2 cellular contexts compared by ENCODE assay signal in genomic region chr5:124668353-124669299, GRCh38.
TF ChIP-seq lines count a peak whose summit lies in the region.

No MANE protein-coding gene starts in this region.

TF ChIP-seq in IMR-90, 13 proteins besides CTCF, POLR2A, EP300 and RAD21 (continued from another document):
- TF ChIP-seq CEBPB (IDR thresholded peaks at IDR 0.05; ENCODE audit: low read depth, low read length), result no peak
- TF ChIP-seq CHD1 (IDR thresholded peaks at IDR 0.05; ENCODE audit: low read depth, low read length), result no peak

TF ChIP-seq in K562, 482 proteins besides CTCF, POLR2A, EP300 and RAD21 (continued from another document and continues in another):
- TF ChIP-seq MEIS2 (IDR thresholded peaks at IDR 0.05; ENCODE audit: partially characterized antibody) (peak; percentile 3), ZNF785 (CRISPR knock-in tag; IDR thresholded peaks at IDR 0.05) (no peak), USF2 (CRISPR knock-in tag; IDR thresholded peaks at IDR 0.05) (0 out of 2 replicates have a peak, but pooled peaks have one; percentile 10), HOXB6 (CRISPR knock-in tag; IDR thresholded peaks at IDR 0.05; ENCODE audit: borderline replicate concordance) (no peak), L3MBTL2 (IDR thresholded peaks at IDR 0.05) (peak; percentile 77), FOXJ3 (CRISPR knock-in tag; IDR thresholded peaks at IDR 0.05) (no peak), CXXC5 (CRISPR knock-in tag; IDR thresholded peaks at IDR 0.05) (no peak), ARNT (IDR thresholded peaks at IDR 0.05) (no peak), ZNF277 (CRISPR knock-in tag; IDR thresholded peaks at IDR 0.05; ENCODE audit: borderline replicate concordance) (no peak), CTBP1 (IDR thresholded peaks at IDR 0.05; ENCODE audit: borderline replicate concordance) (no peak), SETDB1 (IDR thresholded peaks at IDR 0.05; ENCODE audit: low read length) (no peak), MEF2D (tag; conservative IDR thresholded peaks at IDR 0.05; ENCODE audit: low read depth) (no peak), CREB3L1 (IDR thresholded peaks at IDR 0.05; ENCODE audit: borderline replicate concordance, low read depth) (peak; percentile 47; the same call in 1 of the 2 replicates), ZNF174 (CRISPR knock-in tag; IDR thresholded peaks at IDR 0.05) (no peak), ZNF12 (CRISPR knock-in tag; IDR thresholded peaks at IDR 0.05) (no peak), PRMT5 (CRISPR knock-in tag; IDR thresholded peaks at IDR 0.05) (no peak), MCM5 (IDR thresholded peaks at IDR 0.05; ENCODE audit: low read depth) (no peak), AFF1 (IDR thresholded peaks at IDR 0.05; ENCODE audit: low read depth in 1 of 2, partially characterized antibody in 2 of 2) (no peak), MAFG (tag; conservative IDR thresholded peaks at IDR 0.05) (peak; percentile 33; the same call in 1 of the 2 replicates), ZFPM2 (CRISPR knock-in tag; IDR thresholded peaks at IDR 0.05) (no peak), NFXL1 (CRISPR knock-in tag; IDR thresholded peaks at IDR 0.05) (no peak), TRIM28 (IDR thresholded peaks at IDR 0.05) (no peak), PBX2 (CRISPR knock-in tag; IDR thresholded peaks at IDR 0.05; ENCODE audit: low read depth) (no peak), PBX2 (tag; conservative IDR thresholded peaks at IDR 0.05; ENCODE audit: low read depth) (peak; percentile 46; the same call in 1 of the 2 replicates), ZNF707 (CRISPR knock-in tag; conservative IDR thresholded peaks at IDR 0.05) (no peak), NFIX (CRISPR knock-in tag; IDR thresholded peaks at IDR 0.05; ENCODE audit: low read depth) (peak; percentile 59), ZNF316 (IDR thresholded peaks at IDR 0.05) (peak; percentile 83), LCOR (CRISPR knock-in tag; IDR thresholded peaks at IDR 0.05) (no peak), ZNF263 (CRISPR knock-in tag; IDR thresholded peaks at IDR 0.05; ENCODE audit: borderline replicate concordance) (no peak), PCBP1 (IDR thresholded peaks at IDR 0.05; ENCODE audit: low read depth, low read length, poor library complexity, severe bottlenecking) (no peak), CREB5 (CRISPR knock-in tag; IDR thresholded peaks at IDR 0.05) (no peak), FOXJ2 (tag; IDR thresholded peaks at IDR 0.05) (no peak), TGIF2 (CRISPR knock-in tag; IDR thresholded peaks at IDR 0.05) (no peak), ELF1 (tag; IDR thresholded peaks at IDR 0.05) (no peak), ZC3H8 (IDR thresholded peaks at IDR 0.05) (no peak), RFX5 (IDR thresholded peaks at IDR 0.05; ENCODE audit: low read depth, low read length) (no peak), ZNF76 (CRISPR knock-in tag; IDR thresholded peaks at IDR 0.05; ENCODE audit: borderline replicate concordance) (no peak), RBBP5 (IDR thresholded peaks at IDR 0.05; ENCODE audit: borderline replicate concordance, insufficient read depth, low read length, poor library complexity, severe bottlenecking) (no peak), PATZ1 (CRISPR knock-in tag; IDR thresholded peaks at IDR 0.05; ENCODE audit: borderline replicate concordance) (no peak), ATF4 (CRISPR knock-in tag; IDR thresholded peaks at IDR 0.05) (no peak), HBP1 (CRISPR knock-in tag; IDR thresholded peaks at IDR 0.05) (no peak), CHD2 (IDR thresholded peaks at IDR 0.05; ENCODE audit: low read depth, low read length) (no peak), DEAF1 (CRISPR knock-in tag; IDR thresholded peaks at IDR 0.05) (no peak), NFRKB (IDR thresholded peaks at IDR 0.05; ENCODE audit: low read depth) (no peak)
